Comparison of ENCODE assay signal across 1 cellular context in genomic region chr5:32222723-32223470, GRCh38.
TF ChIP-seq lines count a peak whose summit lies in the region.

No MANE protein-coding gene starts in this region.

TF ChIP-seq in HCT116, 20 proteins besides CTCF, POLR2A, EP300 and RAD21 (continued from another document):
- no peak for TF ChIP-seq TCF7L2 (IDR thresholded peaks at IDR 0.05; ENCODE audit: borderline replicate concordance, extremely low read depth, insufficient read depth, insufficient read length)
